11 cellular contexts compared by ENCODE assay signal in the genomic region with DNA sequence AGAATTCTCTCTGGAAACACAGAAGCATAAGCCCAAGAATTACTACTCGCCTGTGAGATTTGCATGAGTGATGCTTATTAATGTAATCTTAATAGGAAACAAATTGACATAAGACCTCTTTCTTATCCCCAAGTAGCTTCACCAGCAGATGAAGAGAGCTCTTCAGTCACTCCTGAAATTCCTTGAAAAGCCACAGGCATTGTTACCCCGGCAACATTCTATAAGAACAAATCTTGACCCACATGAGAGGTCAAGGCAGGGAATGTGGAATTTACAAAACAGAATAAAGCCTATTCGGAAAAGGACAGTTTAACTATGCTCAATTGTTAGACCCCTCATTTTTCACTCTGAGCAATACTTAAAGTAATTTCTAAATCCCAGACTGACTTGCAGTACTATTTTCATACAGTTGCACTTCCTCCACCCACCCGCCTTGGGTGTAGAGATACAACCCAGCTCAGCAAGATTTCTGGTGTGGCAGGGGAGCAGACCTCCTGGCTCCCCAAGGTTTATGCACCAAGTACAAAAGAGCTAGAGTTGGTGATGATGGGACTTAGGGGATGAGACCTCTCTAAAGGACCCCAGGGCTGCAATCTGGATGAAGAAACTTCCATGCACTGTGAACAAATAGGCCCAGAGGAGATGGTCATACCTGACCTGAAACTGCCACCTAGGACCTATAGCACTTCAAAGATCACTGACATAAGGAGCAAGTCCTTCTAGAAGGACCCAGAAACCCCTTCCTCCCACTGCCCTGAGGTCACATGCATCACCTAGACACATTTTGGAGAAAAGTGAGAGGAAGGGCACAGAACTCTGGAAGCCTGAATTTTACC.
A peak's percentile ranks its signal among the peaks of the same experiment; 100 is the strongest.
DNase-seq lines count a peak whose midpoint lies in the region; ATAC-seq, FAIRE-seq and TF ChIP-seq lines count a peak whose summit lies in the region.
"Had no signal": no experiment of that assay in that cellular context is flagged by ENCODE, and none has a peak within 500 bp of the region (broad histone marks: within the 10 kb centered on the region; RNA-seq: fewer than 3 reads in every experiment).

No MANE protein-coding gene starts in this region.

- H4K91ac ChIP-seq in neuronal stem cell (ENCODE audit: low read depth, low read length, poor library complexity), result no peak overlapping the region

- H3K36me3 ChIP-seq in neuronal stem cell (replicated peaks in 1 of 2; ENCODE audit: control insufficient read depth in 2 of 2, insufficient read depth in 2 of 2, low read length in 2 of 2), result no peaks in the 10 kb centered on the region
- no peaks in the 10 kb centered on the region for H3K36me3 ChIP-seq in vagina

- H2BK15ac ChIP-seq in neuronal stem cell (ENCODE audit: low read length), result no peak overlapping the region

- WGBS in neuronal stem cell (ENCODE audit: extremely low coverage in 2 of 2, insufficient read length in 2 of 2, insufficient replicate concordance in 1 of 2), 2 donors, result no CpG with 5 or more reads among the region's 4 CpGs

- no peak for TF ChIP-seq CTCF in vagina (IDR thresholded peaks at IDR 0.05)

- no peak overlapping the region for H3K14ac ChIP-seq in neuronal stem cell (ENCODE audit: low read length)

- ATAC-seq in GM19023 (IDR thresholded peaks at IDR 0.05; ENCODE audit: unreplicated experiment), result peak; percentile 92
- ATAC-seq in HG02678 (IDR thresholded peaks at IDR 0.05; ENCODE audit: unreplicated experiment), result peak; percentile 94

- H2AK5ac ChIP-seq in neuronal stem cell (ENCODE audit: low read depth, low read length), result no peak overlapping the region

- H3K4ac ChIP-seq in neuronal stem cell (ENCODE audit: low read length), result no peak overlapping the region

- H3K4me1 ChIP-seq in neuronal stem cell (ENCODE audit: control insufficient read depth in 2 of 2, insufficient read depth in 1 of 2, low read depth in 1 of 2, low read length in 2 of 2) (peaks cover 12 to 26% of the 10 kb centered on the region in 2 donors), vagina (no peaks in the 10 kb centered on the region)

- H3K23ac ChIP-seq in neuronal stem cell (ENCODE audit: low read depth, low read length, poor library complexity), result no peak overlapping the region

- H3K4me3 ChIP-seq in neuronal stem cell (ENCODE audit: low read length in 2 of 2) (no peak overlapping the region), vagina (no peak overlapping the region)

- H3K27ac ChIP-seq in neuronal stem cell (replicated peaks; ENCODE audit: low read length) (no peak overlapping the region), vagina (no peak overlapping the region)

- H2BK12ac ChIP-seq in neuronal stem cell (ENCODE audit: low read length), result peak overlapping the region; percentile 26

- H2AFZ ChIP-seq in neuronal stem cell (ENCODE audit: low read length), result no peak overlapping the region

- H2BK120ac ChIP-seq in neuronal stem cell (ENCODE audit: low read depth, low read length), result no peak overlapping the region

- H2BK5ac ChIP-seq in neuronal stem cell (ENCODE audit: low read length), result no peak overlapping the region

- no peaks in the 10 kb centered on the region for H3K9me3 ChIP-seq in neuronal stem cell (replicated peaks in 1 of 2; ENCODE audit: control insufficient read depth in 2 of 2, insufficient read depth in 1 of 2, low read depth in 1 of 2, low read length in 2 of 2)
- H3K9me3 ChIP-seq in vagina, result no peaks in the 10 kb centered on the region

- H3K18ac ChIP-seq in neuronal stem cell (ENCODE audit: low read length), result no peak overlapping the region

- FAIRE-seq in HTR-8/SVneo (lab: Jason Lieb, UNC), result no peak

- no peak overlapping the region for H3K9ac ChIP-seq in neuronal stem cell (ENCODE audit: low read depth, low read length, poor library complexity)

- no peak overlapping the region for H4K8ac ChIP-seq in neuronal stem cell (ENCODE audit: low read depth, low read length)

- peak; percentile 47 for DNase-seq in LHCN-M2 (ENCODE audit: low read depth)
- peak; percentile 36 for DNase-seq in neuronal stem cell (ENCODE audit: low spot score)
- no peak for DNase-seq in vagina (ENCODE audit: extremely low spot score in 2 of 2)
- DNase-seq in HTR-8/SVneo (ENCODE audit: insufficient read length, low spot score), result no peak
- DNase-seq in Ammon's horn (ENCODE audit: low spot score), result no peak
- DNase-seq in SKM-1 treated with dmso at 0.1 percent for 144 hours (lab: John Stamatoyannopoulos, UW; ENCODE audit: unreplicated experiment), result no peak
- DNase-seq: activated CD4-positive, alpha-beta T cell treated with anti-CD3 and anti-CD28 coated beads, Interleukin-2, amount 10 ng/mL, durations not matched to agents 7 days and 5 days; glutamatergic neuron; NK-92 treated with Interleukin-12 subunit alpha and Interleukin-12 subunit beta, amount 100 ng/mL, for 24 hours had no signal

- TF ChIP-seq POLR2A in vagina (IDR thresholded peaks at IDR 0.05), result no peak

- H3K79me1 ChIP-seq in neuronal stem cell (ENCODE audit: low read depth, low read length), result no peaks in the 10 kb centered on the region

- H3K27me3 ChIP-seq in neuronal stem cell (ENCODE audit: control insufficient read depth in 3 of 3, insufficient read depth in 3 of 3, low read depth in 1 of 3, low read length in 3 of 3) (peaks cover 0 to 2% (median 0%) of the 10 kb centered on the region in 3 experiments), vagina (no peaks in the 10 kb centered on the region)

- H3K4me2 ChIP-seq in neuronal stem cell (ENCODE audit: insufficient read depth, low read length, poor library complexity, severe bottlenecking), result no peak overlapping the region

- intact Hi-C loops in vagina (cut with DNase I), result no loop called here

Comparison
In these comparisons a context has a peak if more than half of its experiments do, and no peak if none do; other contexts are left out.
1. DNase-seq: peak in LHCN-M2 (single experiment) and neuronal stem cell (single experiment); none in vagina (0 of 2), HTR-8/SVneo (single experiment), Ammon's horn (single experiment) and SKM-1 treated with dmso at 0.1 percent for 144 hours (single experiment).